Comparison of ENCODE assay signal across 24 cellular contexts in the genomic region with DNA sequence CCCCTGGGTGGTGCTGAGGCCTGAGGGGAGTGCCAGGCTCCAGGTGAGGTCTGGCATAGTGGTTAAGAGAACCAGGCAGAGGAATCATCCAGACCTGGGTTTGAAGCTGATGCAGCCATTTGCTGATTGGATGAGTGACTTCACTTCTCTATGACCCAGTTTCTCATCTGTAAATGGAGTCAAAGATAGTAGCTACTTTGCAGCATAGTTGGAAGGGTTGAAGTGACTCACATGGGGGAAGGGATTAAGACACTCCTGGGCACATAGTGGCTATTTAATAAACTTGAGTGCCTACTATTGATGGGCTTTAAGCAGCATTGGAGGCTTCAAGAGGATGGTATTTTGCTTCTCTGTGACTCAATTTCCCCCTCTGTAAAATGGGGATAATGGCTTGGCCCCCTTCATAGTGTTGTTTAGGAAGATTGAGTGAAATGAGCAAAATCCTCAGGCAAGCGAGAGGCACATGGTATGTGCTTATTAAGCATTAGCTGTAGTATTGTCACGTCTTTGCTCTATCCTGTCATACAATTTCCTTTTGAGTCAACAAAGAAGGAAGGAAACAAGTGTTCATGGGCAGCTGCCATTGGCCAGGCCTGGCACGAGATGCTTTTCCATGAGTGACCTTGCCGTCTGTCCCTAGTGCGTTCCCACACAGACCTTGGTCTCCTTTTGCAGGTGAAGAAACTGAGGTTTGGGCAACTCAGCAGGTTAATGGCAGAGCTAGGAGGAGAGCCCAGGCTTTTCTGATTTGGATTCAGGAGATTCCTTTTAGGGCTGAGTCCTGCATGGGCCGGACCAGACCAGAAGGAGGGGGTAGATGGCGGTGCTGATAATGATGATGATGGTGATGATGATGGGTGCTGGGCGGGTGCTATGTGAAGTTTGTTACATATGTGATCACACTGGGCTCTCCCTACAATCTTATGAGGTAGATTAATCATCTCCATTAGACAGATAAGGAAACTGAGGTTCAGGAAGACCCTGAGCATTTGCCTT.
A peak's percentile ranks its signal among the peaks of the same experiment; 100 is the strongest.
DNase-seq lines count a peak whose midpoint lies in the region; ATAC-seq, FAIRE-seq and TF ChIP-seq lines count a peak whose summit lies in the region.
"Had no signal": no experiment of that assay in that cellular context is flagged by ENCODE, and none has a peak within 500 bp of the region (broad histone marks: within the 10 kb centered on the region; RNA-seq: fewer than 3 reads in every experiment).

No MANE protein-coding gene starts in this region.

- H2BK12ac ChIP-seq in trophoblast cell (ENCODE audit: low read length), result peak overlapping the region; percentile 62

- H2AFZ ChIP-seq in IMR-90 (replicated peaks; ENCODE audit: low read length, poor library complexity) (no peak overlapping the region), trophoblast cell (ENCODE audit: insufficient read depth, low read length, poor library complexity) (no peak overlapping the region)

- H2AK5ac ChIP-seq in IMR-90 (ENCODE audit: low read depth, low read length) (no peak overlapping the region), trophoblast cell (ENCODE audit: low read length) (peak overlapping the region; percentile 57)

- peaks cover 7% of the 10 kb centered on the region for H3K79me2 ChIP-seq in trophoblast cell (ENCODE audit: control insufficient read depth, insufficient read depth, low read length, poor library complexity)

- CTCF ChIA-PET in IMR-90 (lab: Yijun Ruan, JAX), result interaction anchor here (1.1 kb wide), 1 partner anchor 142 kb away, joined by 3 read pairs; no protein-coding TSS in a partner anchor

- H3K9me3 ChIP-seq in IMR-90 (ENCODE audit: control insufficient read depth, insufficient read depth, low read length) (no peaks in the 10 kb centered on the region), trophoblast cell (ENCODE audit: insufficient read depth, low read depth, low read length) (peaks cover 1% of the 10 kb centered on the region), ascending aorta (no peaks in the 10 kb centered on the region)
- H3K9me3 ChIP-seq: A549, BLaER1, MG63 had no signal

- no TSS peak for BruUV-seq in IMR-90 (replicated peaks; lab: Mats Ljungman, UMichigan)

- H4K12ac ChIP-seq in trophoblast cell (ENCODE audit: low read depth, low read length), result no peak overlapping the region

- no peak overlapping the region for H2AK9ac ChIP-seq in IMR-90 (replicated peaks; ENCODE audit: low read depth, low read length, poor library complexity)

- H2BK15ac ChIP-seq in IMR-90 (ENCODE audit: low read depth, low read length), result no peak overlapping the region

- H3K4me2 ChIP-seq in IMR-90 (ENCODE audit: low read depth, low read length) (no peak overlapping the region), trophoblast cell (ENCODE audit: low read length) (no peak overlapping the region)
- H3K4me2 ChIP-seq: A549, BLaER1 had no signal

- no peak overlapping the region for H3K4ac ChIP-seq in IMR-90 (ENCODE audit: low read depth, low read length)
- no peak overlapping the region for H3K4ac ChIP-seq in trophoblast cell (ENCODE audit: low read depth, low read length)

- no peak overlapping the region for H3K4me3 ChIP-seq in IMR-90 (ENCODE audit: insufficient read depth, low read depth, low read length)
- no peak overlapping the region for H3K4me3 ChIP-seq in bronchial epithelial cell (ENCODE audit: low read depth, low read length)
- no peak overlapping the region for H3K4me3 ChIP-seq in fibroblast of mammary gland (ENCODE audit: control insufficient read depth, low read depth, low read length)
- H3K4me3 ChIP-seq in trophoblast cell (ENCODE audit: low read depth, low read length), result no peak overlapping the region
- H3K4me3 ChIP-seq in ascending aorta, result no peak overlapping the region
- H3K4me3 ChIP-seq: A549, BLaER1, MG63 had no signal

- no peak for TF ChIP-seq RAD21 in IMR-90 (IDR thresholded peaks at IDR 0.05; ENCODE audit: low read length)

- H3K79me1 ChIP-seq in IMR-90 (ENCODE audit: low read depth in 1 of 2, low read length in 2 of 2) (no peaks in the 10 kb centered on the region), trophoblast cell (ENCODE audit: low read length) (peaks cover 31% of the 10 kb centered on the region)

- no peak; the same call in 1 of the 2 replicates for ATAC-seq in IMR-90 (ENCODE audit: low read depth)
- no peak for ATAC-seq in HG02973 (IDR thresholded peaks at IDR 0.05; ENCODE audit: unreplicated experiment)
- no peak for ATAC-seq in HG02588 (IDR thresholded peaks at IDR 0.05; ENCODE audit: unreplicated experiment)
- ATAC-seq: A549, Panc1 had no signal

- no peaks in the 10 kb centered on the region for H3K9me1 ChIP-seq in IMR-90 (ENCODE audit: insufficient read depth, low read length)

- no peak for TF ChIP-seq POLR2A in IMR-90 (IDR thresholded peaks at IDR 0.05; ENCODE audit: low read depth, low read length)

- H3K27ac ChIP-seq in IMR-90 (ENCODE audit: insufficient read depth, low read length) (no peak overlapping the region), trophoblast cell (ENCODE audit: low read depth, low read length) (peak overlapping the region; percentile 89), ascending aorta (no peak overlapping the region)
- H3K27ac ChIP-seq: A549, BLaER1, HL-60 had no signal

- intact Hi-C loops in IMR-90 (cut with micrococcal nuclease) (loop anchor here (10.0 kb wide), 2 partner anchors 129 to 259 kb away; partner anchors contain the start of gene WNT4), ascending aorta (cut with DNase I) (no loop called here)

- H3K14ac ChIP-seq in IMR-90 (replicated peaks; ENCODE audit: low read depth, low read length) (no peak overlapping the region), trophoblast cell (ENCODE audit: low read length) (peak overlapping the region; percentile 92)

- H4K91ac ChIP-seq in IMR-90 (ENCODE audit: insufficient read depth, low read depth, low read length), result no peak overlapping the region
- peak overlapping the region; percentile 97 for H4K91ac ChIP-seq in trophoblast cell (ENCODE audit: low read depth, low read length)

- FAIRE-seq in bronchial epithelial cell (lab: Jason Lieb, UNC), result no peak
- FAIRE-seq: A549, GM12891, GM19239 had no signal

- H2BK5ac ChIP-seq in IMR-90 (ENCODE audit: low read depth, low read length, poor library complexity, severe bottlenecking) (no peak overlapping the region), trophoblast cell (ENCODE audit: low read depth, low read length, poor library complexity) (peak overlapping the region; percentile 91)

- no peak overlapping the region for H4K5ac ChIP-seq in IMR-90 (ENCODE audit: low read depth, low read length)

- H2BK120ac ChIP-seq in IMR-90 (ENCODE audit: low read depth, low read length) (no peak overlapping the region), trophoblast cell (ENCODE audit: insufficient read depth, low read length, poor library complexity) (peak overlapping the region; percentile 98)

- no peak overlapping the region for H4K8ac ChIP-seq in IMR-90 (ENCODE audit: low read depth in 2 of 2, low read length in 2 of 2)
- H4K8ac ChIP-seq in trophoblast cell (ENCODE audit: low read depth, low read length), result peak overlapping the region; percentile 57

- no peaks in the 10 kb centered on the region for H3K4me1 ChIP-seq in IMR-90 (ENCODE audit: control insufficient read depth, insufficient read depth, low read length)
- H3K4me1 ChIP-seq in trophoblast cell (ENCODE audit: control insufficient read depth in 1 of 2, insufficient read depth in 2 of 2, low read length in 2 of 2), result peaks cover 28 to 34% of the 10 kb centered on the region in 2 experiments
- H3K4me1 ChIP-seq in ascending aorta, result no peaks in the 10 kb centered on the region
- H3K4me1 ChIP-seq: A549 had no signal

- in situ Hi-C loops in IMR-90 (cut with MboI; ENCODE audit: low sequenced_read_pairs), result loop anchor here (10.0 kb wide), 1 partner anchor 159 kb away; no protein-coding TSS in a partner anchor

- peaks cover 50% of the 10 kb centered on the region for H3K27me3 ChIP-seq in IMR-90 (ENCODE audit: control insufficient read depth, insufficient read depth, low read length)
- peaks cover 4% of the 10 kb centered on the region for H3K27me3 ChIP-seq in bronchial epithelial cell (ENCODE audit: control insufficient read depth, insufficient read depth, low read length)
- no peaks in the 10 kb centered on the region for H3K27me3 ChIP-seq in trophoblast cell (ENCODE audit: insufficient read depth, low read length)
- H3K27me3 ChIP-seq in ascending aorta, result no peaks in the 10 kb centered on the region
- H3K27me3 ChIP-seq: BLaER1 had no signal

- H3K9ac ChIP-seq in IMR-90 (ENCODE audit: low read depth, low read length) (no peak overlapping the region), trophoblast cell (ENCODE audit: low read length) (no peak overlapping the region)
- H3K9ac ChIP-seq: BLaER1 had no signal

- peak; percentile 4 for DNase-seq in IMR-90
- DNase-seq in bronchial epithelial cell (ENCODE audit: low read depth), result peak; percentile 65
- DNase-seq in fibroblast of mammary gland (ENCODE audit: low read depth), result peak; percentile 11
- peak; percentile 77 to 93 for DNase-seq in trophoblast cell
- DNase-seq in ascending aorta (ENCODE audit: low spot score in 2 of 2), result no peak
- DNase-seq in activated T-cell treated with anti-CD3 and anti-CD28 coated beads, Interleukin-2, amount 50 U/mL, for 48 hours, result no peak
- DNase-seq: Calu3; CD4-positive, alpha-beta memory T cell; EL; Karpas-422; MG63; NCI-H1048; NCI-H1436; NCI-H1930; NCI-H226; NCI-H524 treated with DMSO at 0.1 percent for 48 hours had no signal

- dilution Hi-C loops in IMR-90 (cut with HindIII; ENCODE audit: low sequenced_read_pairs, unreplicated experiment), result no loop called here

- POLR2A ChIA-PET in IMR-90 (lab: Charles Lee; ENCODE audit: unreplicated experiment), result no interaction called here

- H3K56ac ChIP-seq in IMR-90 (ENCODE audit: extremely low read depth, insufficient read depth, low read length), result no peak overlapping the region

- H2BK20ac ChIP-seq in IMR-90 (ENCODE audit: low read depth, low read length), result no peak overlapping the region

- 84% methylated on average over 3 of the region's 8 CpGs; no CpG with 5 or more reads in 1 of the 2 experiments for WGBS in IMR-90 (ENCODE audit: extremely low coverage in 2 of 2, insufficient read length in 1 of 2), 2 experiments
- no CpG with 5 or more reads among the region's 8 CpGs for WGBS in trophoblast cell (ENCODE audit: extremely low coverage, insufficient coverage, insufficient read length)

- H3K18ac ChIP-seq in IMR-90 (ENCODE audit: low read depth, low read length) (no peak overlapping the region), trophoblast cell (ENCODE audit: low read length) (peak overlapping the region; percentile 71)

- H3K36me3 ChIP-seq in IMR-90 (ENCODE audit: control insufficient read depth, insufficient read depth, low read length) (no peaks in the 10 kb centered on the region), bronchial epithelial cell (ENCODE audit: control insufficient read depth, insufficient read depth, low read length) (no peaks in the 10 kb centered on the region), trophoblast cell (ENCODE audit: control insufficient read depth in 1 of 2, insufficient read depth in 2 of 2, low read length in 2 of 2) (no peaks in the 10 kb centered on the region), ascending aorta (no peaks in the 10 kb centered on the region)
- H3K36me3 ChIP-seq: BLaER1, MG63 had no signal

- H3K23ac ChIP-seq in IMR-90 (ENCODE audit: low read depth, low read length), result no peak overlapping the region
- H3K23ac ChIP-seq in trophoblast cell (ENCODE audit: low read length), result no peak overlapping the region

- H4K20me1 ChIP-seq in IMR-90 (ENCODE audit: insufficient read depth, low read length), result no peaks in the 10 kb centered on the region
- H4K20me1 ChIP-seq: BLaER1 had no signal

- no peak for TF ChIP-seq CTCF in IMR-90 (conservative IDR thresholded peaks at IDR 0.05; ENCODE audit: low read depth, low read length)
- TF ChIP-seq CTCF in bronchial epithelial cell (IDR thresholded peaks at IDR 0.05; ENCODE audit: insufficient read depth, low read length, severe bottlenecking), result no peak
- no peak for TF ChIP-seq CTCF in fibroblast of mammary gland (conservative IDR thresholded peaks at IDR 0.05; ENCODE audit: control insufficient read depth, insufficient read depth, low read depth, low read length)
- no peak for TF ChIP-seq CTCF in ascending aorta (IDR thresholded peaks at IDR 0.05)

Comparison
In these comparisons a context has a peak if more than half of its experiments do, and no peak if none do; other contexts are left out.
1. DNase-seq: peak in IMR-90 (single experiment), bronchial epithelial cell (single experiment), fibroblast of mammary gland (single experiment) and trophoblast cell (2 of 2); none in ascending aorta (0 of 2) and activated T-cell treated with anti-CD3 and anti-CD28 coated beads, Interleukin-2, amount 50 U/mL, for 48 hours (0 of 2).